ENCODE assay signal across 11 cellular contexts in genomic region chr19:39345956-39346355, GRCh38. TPM values are rescaled to one million over a fixed set of nuclear protein-coding genes. Genes with fewer than 3 reads are reported as not detected.
DNase-seq lines count a peak whose midpoint lies in the region; ATAC-seq lines count a peak whose summit lies in the region.
"Had no signal": no experiment of that assay in that cellular context is flagged by ENCODE, and none has a peak within 500 bp of the region (broad histone marks: within the 10 kb centered on the region; RNA-seq: fewer than 3 reads in every experiment).

No MANE protein-coding gene starts in this region.

- peak overlapping the region; percentile 35 for H3K27ac Mint-ChIP-seq in activated CD4-positive, alpha-beta T cell treated with anti-CD3 and anti-CD28 coated beads for 36 hours
- H3K27ac Mint-ChIP-seq in activated naive CD8-positive, alpha-beta T cell treated with anti-CD3 and anti-CD28 coated beads, Interleukin-2, amount 10 ng/mL, durations not matched to agents 7 days and 5 days, result peak overlapping the region; percentile 14
- peak overlapping the region; percentile 94 for H3K27ac Mint-ChIP-seq in memory B cell

- POLR2A ChIA-PET in activated CD4-positive, alpha-beta T cell treated with anti-CD3 and anti-CD28 coated beads for 36 hours (lab: Charles Lee), result interaction anchor here (0.7 kb wide), 1 partner anchor 45 kb away, joined by 3 read pairs; the partner anchor contains the start of genes MED29 and PAF1
- POLR2A ChIA-PET in activated naive CD8-positive, alpha-beta T cell treated with anti-CD3 and anti-CD28 coated beads, Interleukin-2, amount 10 ng/mL, durations not matched to agents 7 days and 5 days (lab: Charles Lee), result interaction anchor here (1.1 kb wide), 1 partner anchor 11 kb away, joined by 3 read pairs; no protein-coding TSS in a partner anchor

- H3K36me3 Mint-ChIP-seq in activated CD4-positive, alpha-beta T cell treated with anti-CD3 and anti-CD28 coated beads for 36 hours (ENCODE audit: low read depth), result peaks cover 18% of the 10 kb centered on the region
- H3K36me3 Mint-ChIP-seq in activated naive CD8-positive, alpha-beta T cell treated with anti-CD3 and anti-CD28 coated beads, Interleukin-2, amount 10 ng/mL, durations not matched to agents 7 days and 5 days, result peaks cover 17% of the 10 kb centered on the region
- peaks cover 20% of the 10 kb centered on the region for H3K36me3 Mint-ChIP-seq in memory B cell

- CTCF ChIA-PET in activated CD4-positive, alpha-beta T cell treated with anti-CD3 and anti-CD28 coated beads for 36 hours (lab: Charles Lee), result interaction anchor here (0.5 to 1.7 kb wide), 4 partner anchors 11 to 74 kb away, joined by 3 to 7 read pairs (median 4); partner anchors contain the start of gene GMFG

- peaks cover 67% of the 10 kb centered on the region for H3K4me1 Mint-ChIP-seq in activated CD4-positive, alpha-beta T cell treated with anti-CD3 and anti-CD28 coated beads for 36 hours
- peaks cover 42% of the 10 kb centered on the region for H3K4me1 Mint-ChIP-seq in activated naive CD8-positive, alpha-beta T cell treated with anti-CD3 and anti-CD28 coated beads, Interleukin-2, amount 10 ng/mL, durations not matched to agents 7 days and 5 days
- peaks cover 47% of the 10 kb centered on the region for H3K4me1 Mint-ChIP-seq in memory B cell

- H3K9me3 Mint-ChIP-seq in activated CD4-positive, alpha-beta T cell treated with anti-CD3 and anti-CD28 coated beads for 36 hours (ENCODE audit: low read depth), result no peaks in the 10 kb centered on the region
- H3K9me3 Mint-ChIP-seq in activated naive CD8-positive, alpha-beta T cell treated with anti-CD3 and anti-CD28 coated beads, Interleukin-2, amount 10 ng/mL, durations not matched to agents 7 days and 5 days, result no peaks in the 10 kb centered on the region
- no peaks in the 10 kb centered on the region for H3K9me3 Mint-ChIP-seq in memory B cell

- intact Hi-C loops in activated CD4-positive, alpha-beta T cell treated with anti-CD3 and anti-CD28 coated beads for 36 hours (cut with DNase I, micrococcal nuclease), result no loop called here

- no peaks in the 10 kb centered on the region for H3K27me3 Mint-ChIP-seq in activated CD4-positive, alpha-beta T cell treated with anti-CD3 and anti-CD28 coated beads for 36 hours
- H3K27me3 Mint-ChIP-seq in activated naive CD8-positive, alpha-beta T cell treated with anti-CD3 and anti-CD28 coated beads, Interleukin-2, amount 10 ng/mL, durations not matched to agents 7 days and 5 days, result no peaks in the 10 kb centered on the region
- H3K27me3 Mint-ChIP-seq in memory B cell, result no peaks in the 10 kb centered on the region

- no peak for DNase-seq in activated CD4-positive, alpha-beta T cell treated with anti-CD3 and anti-CD28 coated beads for 36 hours
- DNase-seq in activated CD4-positive, alpha-beta T cell treated with anti-CD3 and anti-CD28 coated beads for 4 hours, result no peak
- DNase-seq in activated naive CD8-positive, alpha-beta T cell treated with anti-CD3 and anti-CD28 coated beads, Interleukin-2, amount 10 ng/mL, durations not matched to agents 7 days and 5 days, result no peak
- DNase-seq in memory B cell (ENCODE audit: low spot score in 2 of 2) (no peak), superior temporal gyrus (ENCODE audit: extremely low spot score) (peak; percentile 9)
- DNase-seq: GOT3, MM.1S, SJCRH30 had no signal

- no peak for ATAC-seq in activated CD4-positive, alpha-beta T cell treated with anti-CD3 and anti-CD28 coated beads for 36 hours
- ATAC-seq in activated naive CD8-positive, alpha-beta T cell treated with anti-CD3 and anti-CD28 coated beads, Interleukin-2, amount 10 ng/mL, durations not matched to agents 7 days and 5 days (ENCODE audit: low read depth), result no peak
- ATAC-seq in memory B cell (ENCODE audit: low read depth), result no peak
- no peak for ATAC-seq in HG02759 (IDR thresholded peaks at IDR 0.05; ENCODE audit: unreplicated experiment)
- ATAC-seq in HG02884 (IDR thresholded peaks at IDR 0.05; ENCODE audit: unreplicated experiment), result no peak
- ATAC-seq in GM21717 (IDR thresholded peaks at IDR 0.05; ENCODE audit: unreplicated experiment), result no peak

- no peak overlapping the region for H3K4me3 Mint-ChIP-seq in activated CD4-positive, alpha-beta T cell treated with anti-CD3 and anti-CD28 coated beads for 36 hours
- no peak overlapping the region for H3K4me3 Mint-ChIP-seq in activated naive CD8-positive, alpha-beta T cell treated with anti-CD3 and anti-CD28 coated beads, Interleukin-2, amount 10 ng/mL, durations not matched to agents 7 days and 5 days
- no peak overlapping the region for H3K4me3 Mint-ChIP-seq in memory B cell

RNA-seq across cellular contexts. Expression of gene SAMD4B, which starts 3.7 kb away (rescaled TPM):
- 10 to 100 TPM; 45.2 to 46.9 TPM for total RNA-seq in activated CD4-positive, alpha-beta T cell treated with anti-CD3 and anti-CD28 coated beads for 36 hours
- total RNA-seq in activated naive CD8-positive, alpha-beta T cell treated with anti-CD3 and anti-CD28 coated beads, Interleukin-2, amount 10 ng/mL, durations not matched to agents 7 days and 5 days, result 10 to 100 TPM; 47.8 to 51.3 TPM

RNA-seq across cellular contexts. Expression of gene GMFG, which starts 10.1 kb away (rescaled TPM):
- total RNA-seq in activated CD4-positive, alpha-beta T cell treated with anti-CD3 and anti-CD28 coated beads for 36 hours, result 100 to 1,000 TPM; 231 to 333 TPM
- 100 to 1,000 TPM; 428 to 433 TPM for total RNA-seq in activated naive CD8-positive, alpha-beta T cell treated with anti-CD3 and anti-CD28 coated beads, Interleukin-2, amount 10 ng/mL, durations not matched to agents 7 days and 5 days

RNA-seq across cellular contexts. Expression of gene LRFN1, which starts 25.3 kb away (rescaled TPM):
- 1 to 10 TPM; 5.3 to 5.4 TPM for total RNA-seq in activated CD4-positive, alpha-beta T cell treated with anti-CD3 and anti-CD28 coated beads for 36 hours
- total RNA-seq in activated naive CD8-positive, alpha-beta T cell treated with anti-CD3 and anti-CD28 coated beads, Interleukin-2, amount 10 ng/mL, durations not matched to agents 7 days and 5 days, result 1 to 10 TPM; 9.2 to 9.4 TPM

RNA-seq across cellular contexts. Expression of gene PAF1, which starts 45.0 kb away (rescaled TPM):
- 10 to 100 TPM; 40.4 to 54.2 TPM for total RNA-seq in activated CD4-positive, alpha-beta T cell treated with anti-CD3 and anti-CD28 coated beads for 36 hours
- total RNA-seq in activated naive CD8-positive, alpha-beta T cell treated with anti-CD3 and anti-CD28 coated beads, Interleukin-2, amount 10 ng/mL, durations not matched to agents 7 days and 5 days, result 10 to 100 TPM; 40.7 to 47.0 TPM

RNA-seq across cellular contexts. Expression of gene MED29, which starts 45.2 kb away (rescaled TPM):
- total RNA-seq in activated CD4-positive, alpha-beta T cell treated with anti-CD3 and anti-CD28 coated beads for 36 hours, result 10 to 100 TPM; 24.0 to 34.6 TPM
- 10 to 100 TPM; 39.0 to 40.7 TPM for total RNA-seq in activated naive CD8-positive, alpha-beta T cell treated with anti-CD3 and anti-CD28 coated beads, Interleukin-2, amount 10 ng/mL, durations not matched to agents 7 days and 5 days

Comparison
In these comparisons a context has a peak if more than half of its experiments do, and no peak if none do; other contexts are left out.
1. H3K27ac Mint-ChIP-seq: peak in every context shown above with its lines; median percentile 94 in memory B cell; 35 in activated CD4-positive, alpha-beta T cell treated with anti-CD3 and anti-CD28 coated beads for 36 hours; 14 in activated naive CD8-positive, alpha-beta T cell treated with anti-CD3 and anti-CD28 coated beads, Interleukin-2, amount 10 ng/mL, durations not matched to agents 7 days and 5 days.